ENCODE assay signal across 13 cellular contexts in the genomic region with DNA sequence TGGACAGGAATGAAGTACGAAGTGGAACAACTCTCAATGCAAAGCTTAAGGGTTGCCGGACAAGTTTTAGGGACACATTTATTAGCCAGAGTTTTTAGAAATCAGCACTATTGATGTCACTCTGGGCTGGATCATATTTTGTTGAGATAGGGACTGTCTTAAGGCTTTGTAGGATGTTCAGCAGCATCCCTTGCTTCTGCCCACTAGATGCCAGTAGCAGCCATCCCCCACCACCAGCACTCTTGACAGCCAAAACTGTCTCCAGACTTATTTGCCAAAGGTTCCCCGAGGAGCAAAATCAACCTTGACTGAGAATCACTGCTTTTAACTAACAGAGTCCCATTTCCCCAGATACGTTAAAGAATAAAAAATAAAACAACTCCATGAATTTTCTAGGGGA.
DNase-seq lines count a peak whose midpoint lies in the region; ATAC-seq, FAIRE-seq and TF ChIP-seq lines count a peak whose summit lies in the region.
"Had no signal": no experiment of that assay in that cellular context is flagged by ENCODE, and none has a peak within 500 bp of the region (broad histone marks: within the 10 kb centered on the region; RNA-seq: fewer than 3 reads in every experiment).

No MANE protein-coding gene starts in this region.

- H4K8ac ChIP-seq in H9 (replicated peaks; ENCODE audit: insufficient read length, low read depth, low read length) = no peak overlapping the region

- no peak overlapping the region for H3K4me2 ChIP-seq in H9 (ENCODE audit: insufficient read depth, insufficient read length, low read length)

- H2AK5ac ChIP-seq in H9 (ENCODE audit: insufficient read length, low read length) = no peak overlapping the region

- H3K27ac Mint-ChIP-seq in H9 = 0 out of 7 replicates have a peak overlapping the region, but pooled peaks of 1 of the 3 experiments have one; percentile 65
- H3K27ac Mint-ChIP-seq: mesothelial cell of epicardium had no signal

- no peak overlapping the region for H3K4ac ChIP-seq in H9 (ENCODE audit: low read depth, low read length)

- TF ChIP-seq CTCF in H9 (conservative IDR thresholded peaks at IDR 0.05) (peak; percentile 62), astrocyte of the spinal cord (IDR thresholded peaks at IDR 0.05; ENCODE audit: low read depth, low read length) (peak; percentile 23)

- H3K23ac ChIP-seq in H9 (ENCODE audit: insufficient read length, low read depth, low read length) = no peak overlapping the region

- H3K4me3 Mint-ChIP-seq in H9 = no peak overlapping the region
- H3K4me3 Mint-ChIP-seq: mesothelial cell of epicardium had no signal

- H2BK5ac ChIP-seq in H9 (ENCODE audit: insufficient read length, low read length) = no peak overlapping the region

- no peak overlapping the region for H4K91ac ChIP-seq in H9 (ENCODE audit: insufficient read length, low read depth, low read length)

- no peak for ATAC-seq in GM18907 (IDR thresholded peaks at IDR 0.05; ENCODE audit: unreplicated experiment)

- H4K20me1 ChIP-seq in H9 (ENCODE audit: control insufficient read depth, insufficient read depth, insufficient read length) = no peaks in the 10 kb centered on the region

- no peak overlapping the region for H3K56ac ChIP-seq in H9 (ENCODE audit: insufficient read length, low read depth, low read length)

- no peak overlapping the region for H2BK12ac ChIP-seq in H9 (ENCODE audit: insufficient read length, low read depth, low read length)

- DNase-seq in H9 = peak; percentile 40
- no peak for DNase-seq in astrocyte of the spinal cord (ENCODE audit: low read depth, low spot score)
- peak; percentile 29 for DNase-seq in iPS DF 6.9 (ENCODE audit: low read depth, low spot score)
- DNase-seq in SIG-M5 (lab: John Stamatoyannopoulos, UW) = no peak
- no peak for DNase-seq in stimulated activated CD8-positive, alpha-beta memory T cell treated with anti-CD3 and anti-CD28 coated beads, Interleukin-4, amount 100 ng/mL, for 48 hours
- DNase-seq in GM12892 (ENCODE audit: insufficient read length) = no peak
- DNase-seq: activated CD4-positive, alpha-beta T cell treated with anti-CD3 and anti-CD28 coated beads, Interleukin-2, amount 50 U/mL, for 48 hours; esophagus squamous epithelium; NCI-H1694 had no signal

- H3K9ac ChIP-seq in H9 (ENCODE audit: extremely low read depth, insufficient read length, low read length) = no peak overlapping the region

- H3K9me3 ChIP-seq in H9 (ENCODE audit: control insufficient read depth, low read depth, low read length) (no peaks in the 10 kb centered on the region), iPS DF 6.9 (ENCODE audit: control insufficient read depth, insufficient read depth, low read length) (no peaks in the 10 kb centered on the region)
- H3K9me3 ChIP-seq: esophagus squamous epithelium had no signal

- H3K4me1 ChIP-seq in ACC112 (ENCODE audit: control insufficient read depth, insufficient read depth, low read length, unreplicated experiment) (peaks cover 8% of the 10 kb centered on the region), H9 (ENCODE audit: insufficient read depth, low read length) (no peaks in the 10 kb centered on the region), iPS DF 6.9 (ENCODE audit: control insufficient read depth, insufficient read depth, low read length) (no peaks in the 10 kb centered on the region)
- H3K4me1 ChIP-seq: esophagus squamous epithelium had no signal

- no peaks in the 10 kb centered on the region for H3K36me3 Mint-ChIP-seq in H9 (ENCODE audit: insufficient read depth in 1 of 3, low read depth in 3 of 3)
- H3K36me3 Mint-ChIP-seq: mesothelial cell of epicardium had no signal

- H3K9me3 Mint-ChIP-seq in H9 = no peaks in the 10 kb centered on the region; a peak in 1 of 5 replicates
- H3K9me3 Mint-ChIP-seq: mesothelial cell of epicardium had no signal

- H3K14ac ChIP-seq in H9 (ENCODE audit: insufficient read depth, low read length) = no peak overlapping the region

- H3K4me3 ChIP-seq in ACC112 (ENCODE audit: low read depth, low read length) (no peak overlapping the region), astrocyte of the spinal cord (ENCODE audit: low read depth, low read length) (no peak overlapping the region), iPS DF 6.9 (ENCODE audit: low read length) (no peak overlapping the region)
- H3K4me3 ChIP-seq: esophagus squamous epithelium, SK-N-MC had no signal

- H3K79me2 ChIP-seq in ACC112 (ENCODE audit: control insufficient read depth, insufficient read depth, low read length, unreplicated experiment) (no peaks in the 10 kb centered on the region), H9 (ENCODE audit: insufficient read depth, low read length) (no peaks in the 10 kb centered on the region)

- in situ Hi-C loops in astrocyte of the spinal cord (cut with HindIII; ENCODE audit: low sequenced_read_pairs) = no loop called here

- H3K18ac ChIP-seq in H9 (ENCODE audit: insufficient read length, low read depth, low read length) = no peak overlapping the region

- H3K4me1 Mint-ChIP-seq in H9 = no peaks in the 10 kb centered on the region; a peak in 1 of 4 replicates

- H2BK15ac ChIP-seq in H9 (ENCODE audit: low read depth, low read length) = no peak overlapping the region

- H2AFZ ChIP-seq in ACC112 (ENCODE audit: low read length, unreplicated experiment) (peak overlapping the region; percentile 71), H9 (ENCODE audit: low read length) (no peak overlapping the region)

- no peak overlapping the region for H2BK20ac ChIP-seq in H9 (ENCODE audit: low read depth, low read length, poor library complexity, severe bottlenecking)

- H3K27ac ChIP-seq in ACC112 (ENCODE audit: low read depth, low read length) (no peak overlapping the region), H9 (ENCODE audit: insufficient read length, low read depth, low read length) (no peak overlapping the region), iPS DF 6.9 (ENCODE audit: low read length) (no peak overlapping the region)
- H3K27ac ChIP-seq: esophagus squamous epithelium, SK-N-MC had no signal

- H3K23me2 ChIP-seq in H9 (ENCODE audit: insufficient read length, low read depth, low read length, poor library complexity, severe bottlenecking) = no peaks in the 10 kb centered on the region

- H3K79me1 ChIP-seq in H9 (ENCODE audit: insufficient read depth, low read depth, low read length, poor library complexity, severe bottlenecking) = no peaks in the 10 kb centered on the region

- H3T11ph ChIP-seq in H9 (ENCODE audit: low read length) = no peak overlapping the region

- H3K27me3 ChIP-seq in ACC112 (ENCODE audit: insufficient read depth, low read length) = no peaks in the 10 kb centered on the region
- H3K27me3 ChIP-seq in H9 (ENCODE audit: insufficient read depth, low read length) = no peaks in the 10 kb centered on the region
- H3K27me3 ChIP-seq in iPS DF 6.9 (ENCODE audit: control insufficient read depth, insufficient read depth, low read length) = no peaks in the 10 kb centered on the region
- H3K27me3 ChIP-seq: esophagus squamous epithelium had no signal

- no CpG with 5 or more reads among the region's 4 CpGs for WGBS in H9 (ENCODE audit: extremely low coverage, insufficient read length, low lambda C conversion rate)
- WGBS in iPS DF 6.9 (ENCODE audit: insufficient coverage, insufficient read length) = no CpG with 5 or more reads among the region's 4 CpGs

- TF ChIP-seq POLR2A in GM12892 (IDR thresholded peaks at IDR 0.05; ENCODE audit: low read depth, low read length) = no peak

- no peaks in the 10 kb centered on the region for H3K27me3 Mint-ChIP-seq in H9 (ENCODE audit: low read depth)

- H3K36me3 ChIP-seq in ACC112 (ENCODE audit: insufficient read depth, low read length) = no peaks in the 10 kb centered on the region
- H3K36me3 ChIP-seq in iPS DF 6.9 (ENCODE audit: control insufficient read depth, insufficient read depth, low read length) = no peaks in the 10 kb centered on the region
- H3K36me3 ChIP-seq: esophagus squamous epithelium had no signal

- no peak overlapping the region for H2BK120ac ChIP-seq in H9 (ENCODE audit: low read depth, low read length, poor library complexity, severe bottlenecking)

- H4K5ac ChIP-seq in H9 (ENCODE audit: insufficient read length, low read depth, low read length) = no peak overlapping the region

- no peak for FAIRE-seq in GM12892 (lab: Jason Lieb, UNC)

Comparison
In these comparisons a context has a peak if more than half of its experiments do, and no peak if none do; other contexts are left out.
1. DNase-seq: peak in H9 (single experiment) and iPS DF 6.9 (single experiment); none in astrocyte of the spinal cord (single experiment), SIG-M5 (single experiment), stimulated activated CD8-positive, alpha-beta memory T cell treated with anti-CD3 and anti-CD28 coated beads, Interleukin-4, amount 100 ng/mL, for 48 hours (single experiment) and GM12892 (single experiment).